Comparison of ENCODE assay signal across 27 cellular contexts in the genomic region with DNA sequence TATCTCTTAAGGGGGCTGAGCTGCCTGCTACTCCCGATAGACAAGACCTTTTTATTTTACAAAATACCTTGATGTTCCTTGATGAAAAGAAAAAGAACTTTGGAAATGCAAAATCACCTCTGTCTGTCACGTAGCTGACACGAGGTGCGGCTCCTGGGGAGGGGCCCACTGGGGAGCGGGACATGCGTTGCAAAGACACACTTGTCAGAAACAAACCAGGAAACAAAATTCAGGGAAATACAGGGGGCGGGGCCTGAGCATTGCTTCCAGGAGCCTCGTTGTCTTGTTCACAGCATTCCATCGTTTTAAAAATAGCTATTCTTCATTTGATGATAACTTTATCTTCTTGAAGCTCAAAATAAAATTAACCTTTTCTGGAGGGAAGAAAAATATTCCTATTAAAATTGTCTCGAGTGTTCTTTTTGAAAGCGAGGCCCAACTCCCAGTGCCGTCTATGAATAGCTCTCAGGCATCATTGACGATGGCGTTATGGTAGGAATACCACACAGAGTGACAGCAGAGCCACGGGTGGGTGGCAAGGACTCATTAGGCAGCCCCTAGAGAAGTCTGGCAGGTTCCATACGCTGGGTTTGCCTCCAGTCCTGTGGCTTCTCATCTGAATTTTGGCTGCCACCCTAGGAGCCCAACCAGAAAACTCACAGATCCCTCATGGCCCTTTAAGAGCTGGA.
"Had no signal": no experiment of that assay in that cellular context is flagged by ENCODE, and none has a peak within 500 bp of the region (broad histone marks: within the 10 kb centered on the region; RNA-seq: fewer than 3 reads in every experiment).

No MANE protein-coding gene starts in this region.

- H3K36me3 ChIP-seq: heart right ventricle, left lung, ovary, sigmoid colon, uterus had no signal

- H3K4me1 Mint-ChIP-seq: activated T-helper 17 cell treated with anti-CD3 and anti-CD28 coated beads, Interleukin-2, amount 50 U/mL, for 72 hours had no signal

- H3K27ac ChIP-seq: body of pancreas, esophagus muscularis mucosa, foreskin keratinocyte, left lung, ovary, sigmoid colon, tibial nerve, uterus had no signal

- H3K4me3 ChIP-seq: body of pancreas, esophagus muscularis mucosa, heart right ventricle, left lung, ovary, sigmoid colon, smooth muscle cell, tibial nerve, uterus had no signal

- H3K9me3 Mint-ChIP-seq: activated B cell treated with CpG ODN at 0.5 μM for 24 hours; activated CD8-positive, alpha-beta T cell treated with anti-CD3 and anti-CD28 coated beads for 36 hours; activated T-cell treated with anti-CD3 and anti-CD28 coated beads, Interleukin-2, amount 50 U/mL, for 4 hours; activated T-helper 17 cell treated with anti-CD3 and anti-CD28 coated beads, Interleukin-2, amount 50 U/mL, for 72 hours; naive B cell; stimulated activated naive B cell treated with anti-CD40 and anti-IgM and Interleukin-4, amounts not matched to agents 10 μg/mL and 1 μg/mL and 100 μg/mL, for 72 hours; T-helper 2 cell treated with Interferon-gamma antibody and Interleukin-4, amounts not matched to agents 5 μg/mL and 100 μg/mL, for 36 hours had no signal

- ATAC-seq: activated CD8-positive, alpha-beta T cell treated with anti-CD3 and anti-CD28 coated beads for 36 hours; activated T-cell treated with anti-CD3 and anti-CD28 coated beads, Interleukin-2, amount 50 U/mL, for 4 hours; activated T-helper 17 cell treated with anti-CD3 and anti-CD28 coated beads, Interleukin-2, amount 50 U/mL, for 72 hours; body of pancreas; foreskin keratinocyte; left lung; stimulated activated naive B cell treated with anti-CD40 and anti-IgM and Interleukin-4, amounts not matched to agents 10 μg/mL and 1 μg/mL and 100 μg/mL, for 72 hours had no signal

- H3K4me3 Mint-ChIP-seq: activated B cell treated with CpG ODN at 0.5 μM for 24 hours; activated CD8-positive, alpha-beta T cell treated with anti-CD3 and anti-CD28 coated beads for 36 hours; activated T-cell treated with anti-CD3 and anti-CD28 coated beads, Interleukin-2, amount 50 U/mL, for 4 hours; activated T-helper 17 cell treated with anti-CD3 and anti-CD28 coated beads, Interleukin-2, amount 50 U/mL, for 72 hours; stimulated activated naive B cell treated with anti-CD40 and anti-IgM and Interleukin-4, amounts not matched to agents 10 μg/mL and 1 μg/mL and 100 μg/mL, for 72 hours; T-helper 2 cell treated with Interferon-gamma antibody and Interleukin-4, amounts not matched to agents 5 μg/mL and 100 μg/mL, for 36 hours had no signal

- H3K27me3 Mint-ChIP-seq: activated B cell treated with CpG ODN at 0.5 μM for 24 hours; activated CD8-positive, alpha-beta T cell treated with anti-CD3 and anti-CD28 coated beads for 36 hours; activated T-helper 17 cell treated with anti-CD3 and anti-CD28 coated beads, Interleukin-2, amount 50 U/mL, for 72 hours; naive B cell; progenitor cell of endocrine pancreas; stimulated activated naive B cell treated with anti-CD40 and anti-IgM and Interleukin-4, amounts not matched to agents 10 μg/mL and 1 μg/mL and 100 μg/mL, for 72 hours had no signal

- H3K9me3 ChIP-seq: body of pancreas, esophagus muscularis mucosa, heart right ventricle, left lung, ovary, sigmoid colon, tibial nerve, uterus had no signal

- H3K27ac Mint-ChIP-seq: activated B cell treated with CpG ODN at 0.5 μM for 24 hours; activated CD8-positive, alpha-beta T cell treated with anti-CD3 and anti-CD28 coated beads for 36 hours; activated T-helper 17 cell treated with anti-CD3 and anti-CD28 coated beads, Interleukin-2, amount 50 U/mL, for 72 hours; progenitor cell of endocrine pancreas; T-helper 2 cell treated with Interferon-gamma antibody and Interleukin-4, amounts not matched to agents 5 μg/mL and 100 μg/mL, for 36 hours had no signal

- H3K4me1 ChIP-seq: body of pancreas, esophagus muscularis mucosa, foreskin keratinocyte, left lung, sigmoid colon, uterus had no signal

- DNase-seq: activated B cell treated with CpG ODN at 0.5 μM for 24 hours; activated CD4-positive, alpha-beta T cell treated with anti-CD3 and anti-CD28 coated beads, Interleukin-2, amount 50 U/mL, for 1 hour; activated CD8-positive, alpha-beta T cell treated with anti-CD3 and anti-CD28 coated beads for 36 hours; activated gamma-delta T cell treated with Interleukin-2 at 50 U/mL for 16 hours; activated naive CD4-positive, alpha-beta T cell treated with anti-CD3 and anti-CD28 coated beads, Interleukin-2, amount 50 U/mL, for 16 hours; activated T-cell treated with anti-CD3 and anti-CD28 coated beads, Interleukin-2, amount 50 U/mL, for 4 hours; body of pancreas; cortex of kidney; foreskin keratinocyte; heart right ventricle; kidney glomerular epithelial cell; left lung; naive B cell; ovary; sigmoid colon; stimulated activated CD4-positive, alpha-beta T cell treated with anti-CD3 and anti-CD28 coated beads, Interleukin-1b, Interleukin-23, amount 100 ng/mL, for 48 hours; stimulated activated CD4-positive, alpha-beta T cell treated with anti-CD3 and anti-CD28 coated beads, Interleukin-4, amount 100 ng/mL, for 4 hours; stimulated activated CD8-positive, alpha-beta memory T cell treated with anti-CD3 and anti-CD28 coated beads, Interleukin-4, amount 100 ng/mL, for 48 hours; stimulated activated naive B cell treated with anti-CD40 and anti-IgM and Interleukin-4, amounts not matched to agents 10 μg/mL and 1 μg/mL and 100 μg/mL, for 72 hours; T-helper 1 cell; uterus had no signal

- H3K27me3 ChIP-seq: body of pancreas, esophagus muscularis mucosa, foreskin keratinocyte, heart right ventricle, left lung, ovary, sigmoid colon, tibial nerve, uterus had no signal
